In genomic region chr17:39200957-39201510, GRCh38 we compare ENCODE assay signal across 8 cellular contexts. TPM values are rescaled to one million over a fixed set of nuclear protein-coding genes. Genes with fewer than 3 reads are reported as not detected.
A peak's percentile ranks its signal among the peaks of the same experiment; 100 is the strongest.
DNase-seq lines count a peak whose midpoint lies in the region; ATAC-seq and TF ChIP-seq lines count a peak whose summit lies in the region.

No MANE protein-coding gene starts in this region.

- H3K27me3 ChIP-seq in A673 (replicated peaks; ENCODE audit: insufficient read depth, low read depth, low read length, poor library complexity) = no peaks in the 10 kb centered on the region
- no peaks in the 10 kb centered on the region for H3K27me3 ChIP-seq in IMR-90 (ENCODE audit: control insufficient read depth, insufficient read depth, low read length)
- H3K27me3 ChIP-seq in breast epithelium = no peaks in the 10 kb centered on the region
- H3K27me3 ChIP-seq in mucosa of stomach (ENCODE audit: control insufficient read depth, insufficient read depth, low read length) = no peaks in the 10 kb centered on the region

- H2AFZ ChIP-seq in IMR-90 (replicated peaks; ENCODE audit: low read length, poor library complexity) = no peak overlapping the region

- no peak for TF ChIP-seq RAD21 in IMR-90 (IDR thresholded peaks at IDR 0.05; ENCODE audit: low read length)

- H3K9me1 ChIP-seq in IMR-90 (ENCODE audit: insufficient read depth, low read length) = peaks cover 14% of the 10 kb centered on the region

- intact Hi-C loops in A673 (cut with micrococcal nuclease; ENCODE audit: unreplicated experiment) = no loop called here
- intact Hi-C loops in IMR-90 (cut with micrococcal nuclease) = no loop called here
- intact Hi-C loops in breast epithelium (cut with DNase I; ENCODE audit: low total_unique reads) = no loop called here

- H3K18ac ChIP-seq in IMR-90 (ENCODE audit: low read depth, low read length) = no peak overlapping the region

- peak overlapping the region; percentile 91 for H2AK9ac ChIP-seq in IMR-90 (replicated peaks; ENCODE audit: low read depth, low read length, poor library complexity)

- H3K9me3 ChIP-seq in A673 (ENCODE audit: low read depth, low read length, poor library complexity, severe bottlenecking) (no peaks in the 10 kb centered on the region), IMR-90 (ENCODE audit: control insufficient read depth, insufficient read depth, low read length) (no peaks in the 10 kb centered on the region), breast epithelium (no peaks in the 10 kb centered on the region), mucosa of stomach (ENCODE audit: control insufficient read depth, low read length) (no peaks in the 10 kb centered on the region)

- H3K36me3 ChIP-seq in A673 (ENCODE audit: insufficient read depth, low read length, poor library complexity, severe bottlenecking) (peaks cover 33% of the 10 kb centered on the region), IMR-90 (ENCODE audit: control insufficient read depth, insufficient read depth, low read length) (peaks cover 39% of the 10 kb centered on the region), breast epithelium (peaks cover 5% of the 10 kb centered on the region), mucosa of stomach (ENCODE audit: control insufficient read depth, insufficient read depth, low read length) (peaks cover 19% of the 10 kb centered on the region)

- peak overlapping the region; percentile 100 for H3K56ac ChIP-seq in IMR-90 (ENCODE audit: extremely low read depth, insufficient read depth, low read length)

- POLR2A ChIA-PET in A673 (lab: Charles Lee; ENCODE audit: low non-redundant PET) (no interaction called here), IMR-90 (lab: Charles Lee; ENCODE audit: unreplicated experiment) (no interaction called here), HEK293T (lab: Yijun Ruan, JAX) (interaction anchor here (1.7 to 2.4 kb wide), 3 partner anchors 13 to 200 kb away, joined by 11 to 35 read pairs (median 24); partner anchors contain the start of gene FBXL20)

- in situ Hi-C loops in IMR-90 (cut with MboI; ENCODE audit: low sequenced_read_pairs) = no loop called here

- H2BK15ac ChIP-seq in IMR-90 (ENCODE audit: low read depth, low read length) = no peak overlapping the region

- peak overlapping the region; percentile 99; the same call in 1 of the 2 replicates for H4K91ac ChIP-seq in IMR-90 (ENCODE audit: insufficient read depth, low read depth, low read length)

- H3K79me1 ChIP-seq in IMR-90 (ENCODE audit: low read depth in 1 of 2, low read length in 2 of 2) = peaks cover 31 to 58% of the 10 kb centered on the region in 2 experiments

- TF ChIP-seq CTCF in A673 (conservative IDR thresholded peaks at IDR 0.05; ENCODE audit: low read depth, low read length) (no peak), IMR-90 (conservative IDR thresholded peaks at IDR 0.05; ENCODE audit: low read depth, low read length) (no peak), breast epithelium (IDR thresholded peaks at IDR 0.05) (no peak)

- CTCF ChIA-PET in A673 (lab: Charles Lee) = no interaction called here
- CTCF ChIA-PET in IMR-90 (lab: Yijun Ruan, JAX) = no interaction called here
- CTCF ChIA-PET in HEK293T (lab: Yijun Ruan, JAX) = no interaction called here

- peak overlapping the region; percentile 24; the same call in 1 of the 2 replicates for H2AK5ac ChIP-seq in IMR-90 (ENCODE audit: low read depth, low read length)

- 17% methylated on average over 3 of the region's 11 CpGs; no CpG with 5 or more reads in 1 of the 2 experiments for WGBS in IMR-90 (ENCODE audit: extremely low coverage in 2 of 2, insufficient read length in 1 of 2), 2 experiments

- H2BK120ac ChIP-seq in IMR-90 (ENCODE audit: low read depth, low read length) = no peak overlapping the region

- H3K23ac ChIP-seq in IMR-90 (ENCODE audit: low read depth, low read length) = peak overlapping the region; percentile 86; the same call in 1 of the 2 replicates

- H3K27ac ChIP-seq in A673 (ENCODE audit: low read depth, low read length, poor library complexity, severe bottlenecking) (peak overlapping the region; percentile 99), IMR-90 (ENCODE audit: insufficient read depth, low read length) (peak overlapping the region; percentile 42; the same call in 1 of the 2 replicates), breast epithelium (peak overlapping the region; percentile 97 to 98)

- ATAC-seq in IMR-90 (ENCODE audit: low read depth) = no peak
- ATAC-seq in GM19455 (IDR thresholded peaks at IDR 0.05; ENCODE audit: unreplicated experiment) = no peak
- ATAC-seq in HG03571 (IDR thresholded peaks at IDR 0.05; ENCODE audit: unreplicated experiment) = no peak

- peak overlapping the region; percentile 100 for H3K14ac ChIP-seq in IMR-90 (replicated peaks; ENCODE audit: low read depth, low read length)

- H3K4me3 ChIP-seq in A673 (ENCODE audit: low read depth, low read length, poor library complexity, severe bottlenecking) (peak overlapping the region; percentile 88), IMR-90 (ENCODE audit: insufficient read depth, low read depth, low read length) (peak overlapping the region; percentile 86), breast epithelium (peak overlapping the region; percentile 95 to 100 (median 95)), mucosa of stomach (ENCODE audit: low read length) (peak overlapping the region; percentile 36)

- peak overlapping the region; percentile 10 for H4K5ac ChIP-seq in IMR-90 (ENCODE audit: low read depth, low read length)

- dilution Hi-C loops in IMR-90 (cut with HindIII; ENCODE audit: low sequenced_read_pairs, unreplicated experiment) = no loop called here

- peak overlapping the region; percentile 89 for H3K9ac ChIP-seq in IMR-90 (ENCODE audit: low read depth, low read length)
- H3K9ac ChIP-seq in mucosa of stomach (ENCODE audit: low read length) = peak overlapping the region; percentile 90

- no peak overlapping the region for H2BK5ac ChIP-seq in IMR-90 (ENCODE audit: low read depth, low read length, poor library complexity, severe bottlenecking)

- peak overlapping the region; percentile 98 for H3K4me2 ChIP-seq in IMR-90 (ENCODE audit: low read depth, low read length)

- peaks cover 23% of the 10 kb centered on the region for H3K4me1 ChIP-seq in A673 (ENCODE audit: insufficient read depth, low read length, poor library complexity, severe bottlenecking)
- peaks cover 11% of the 10 kb centered on the region for H3K4me1 ChIP-seq in IMR-90 (ENCODE audit: control insufficient read depth, insufficient read depth, low read length)
- H3K4me1 ChIP-seq in breast epithelium = peaks cover 12% of the 10 kb centered on the region in 2 donors
- peaks cover 11% of the 10 kb centered on the region for H3K4me1 ChIP-seq in mucosa of stomach (ENCODE audit: control insufficient read depth, insufficient read depth, low read length)

- no peak overlapping the region for H2BK20ac ChIP-seq in IMR-90 (ENCODE audit: low read depth, low read length)

- TF ChIP-seq POLR2A in IMR-90 (IDR thresholded peaks at IDR 0.05; ENCODE audit: low read depth, low read length) (no peak; the same call in 1 of the 2 replicates), breast epithelium (IDR thresholded peaks at IDR 0.05) (no peak)

- peak overlapping the region; percentile 99; the same call in 1 of the 2 replicates for H3K4ac ChIP-seq in IMR-90 (ENCODE audit: low read depth, low read length)

- BruUV-seq in A673 (replicated peaks; lab: Mats Ljungman, UMichigan) (no TSS peak), IMR-90 (replicated peaks; lab: Mats Ljungman, UMichigan) (no TSS peak)

- DNase-seq in A673 (ENCODE audit: low spot score) (no peak), IMR-90 (no peak), breast epithelium (ENCODE audit: low spot score in 2 of 2) (no peak), HEK293T (ENCODE audit: extremely low spot score) (no peak)
- no peak for DNase-seq in stimulated activated CD4-positive, alpha-beta T cell treated with anti-CD3 and anti-CD28 coated beads, Interleukin-4, amount 100 ng/mL, for 1 hour

- peaks cover 37% of the 10 kb centered on the region for H4K20me1 ChIP-seq in IMR-90 (ENCODE audit: insufficient read depth, low read length)

- H4K8ac ChIP-seq in IMR-90 (ENCODE audit: low read depth in 2 of 2, low read length in 2 of 2) = peak overlapping the region; percentile 85 to 97

TF ChIP-seq in IMR-90, 13 proteins besides CTCF, POLR2A, EP300 and RAD21 (continues in another document):
- no peak for TF ChIP-seq NFE2L2 (IDR thresholded peaks at IDR 0.05; ENCODE audit: low read depth, low read length)
- TF ChIP-seq MXI1 (IDR thresholded peaks at IDR 0.05; ENCODE audit: borderline replicate concordance, low read depth, low read length) = no peak

RNA-seq across cellular contexts. Expression of gene RPL19, which starts 1.0 kb away (rescaled TPM):
- total RNA-seq in A673 (2021) (950 and 1,115 TPM in 2 replicates), IMR-90 (2012; rRNA removed) (2,298 and 2,466 TPM in 2 replicates), breast epithelium (1,000 to 10,000 TPM; 2,817 to 3,666 (median 3,432) TPM)
- polyA plus RNA-seq in IMR-90 (2012; rRNA removed) = 2,030 and 2,101 TPM in 2 replicates
- polyA plus RNA-seq in IMR-90 (2012; cell fraction: cytosol; rRNA removed) = 3,418 and 5,498 TPM in 2 replicates
- 579 and 1,052 TPM in 2 replicates for polyA plus RNA-seq in IMR-90 (2012; cell fraction: nucleus; rRNA removed; ENCODE audit: low replicate concordance)

RNA-seq across cellular contexts. Expression of gene CACNB1, which starts 3.6 kb away (rescaled TPM):
- total RNA-seq in A673 (2021) (8.0 and 10.4 TPM in 2 replicates), IMR-90 (2012; rRNA removed) (2.5 TPM in 2 replicates), breast epithelium (10 to 100 TPM; 12.8 to 21.2 (median 13.9) TPM)
- polyA plus RNA-seq in IMR-90 (2012; rRNA removed) = 7.3 and 8.6 TPM in 2 replicates
- polyA plus RNA-seq in IMR-90 (2012; cell fraction: cytosol; rRNA removed) = 4.2 and 4.6 TPM in 2 replicates
- polyA plus RNA-seq in IMR-90 (2012; cell fraction: nucleus; rRNA removed; ENCODE audit: low replicate concordance) = 46.8 and 65.5 TPM in 2 replicates

RNA-seq across cellular contexts. Expression of gene STAC2, which starts 24.7 kb away (rescaled TPM):
- total RNA-seq in A673 (2021) = 1.3 and 2.8 TPM in 2 replicates
- total RNA-seq in IMR-90 (2012; rRNA removed) = not detected in 2 replicates
- polyA plus RNA-seq in IMR-90 (2012; rRNA removed) = 0.02 and 0.03 TPM in 2 replicates
- 0.01 and 0.02 TPM in 2 replicates for polyA plus RNA-seq in IMR-90 (2012; cell fraction: cytosol; rRNA removed)
- polyA plus RNA-seq in IMR-90 (2012; cell fraction: nucleus; rRNA removed; ENCODE audit: low replicate concordance) = 0.02 and 0.08 TPM in 2 replicates
- total RNA-seq in breast epithelium = 100 to 1,000 TPM in 1 of 3 donors, 10 to 100 TPM in 1, not detected in 1; 26.5 to 121 TPM

RNA-seq across cellular contexts. Expression of gene ARL5C, which starts 35.1 kb away (rescaled TPM):
- total RNA-seq in A673 (2021) (not detected in 2 replicates), IMR-90 (2012; rRNA removed) (not detected in 2 replicates), breast epithelium (not detected)
- polyA plus RNA-seq in IMR-90 (2012; rRNA removed) = not detected in 2 replicates
- not detected in 2 replicates for polyA plus RNA-seq in IMR-90 (2012; cell fraction: cytosol; rRNA removed)
- polyA plus RNA-seq in IMR-90 (2012; cell fraction: nucleus; rRNA removed; ENCODE audit: low replicate concordance) = not detected in 2 replicates

RNA-seq across cellular contexts. Expression of gene PLXDC1, which starts 49.6 kb away (rescaled TPM):
- total RNA-seq in A673 (2021) (0.28 and 0.75 TPM in 2 replicates), IMR-90 (2012; rRNA removed) (under 0.01 and 0.28 TPM in 2 replicates), breast epithelium (10 to 100 TPM; 11.8 to 37.7 (median 23.1) TPM)
- 0.37 and 0.50 TPM in 2 replicates for polyA plus RNA-seq in IMR-90 (2012; rRNA removed)
- polyA plus RNA-seq in IMR-90 (2012; cell fraction: cytosol; rRNA removed) = 0.18 and 0.63 TPM in 2 replicates
- 5.8 and 8.4 TPM in 2 replicates for polyA plus RNA-seq in IMR-90 (2012; cell fraction: nucleus; rRNA removed; ENCODE audit: low replicate concordance)

Comparison
In these comparisons a context has a peak if more than half of its experiments do, and no peak if none do; other contexts are left out.
1. H3K27ac ChIP-seq: peak in every context shown above with its lines; median percentile 99 in A673; 98 in breast epithelium; 42 in IMR-90.
2. H3K4me3 ChIP-seq: peak in every context shown above with its lines; median percentile 95 in breast epithelium; 88 in A673; 86 in IMR-90; 36 in mucosa of stomach.